In the genomic region with DNA sequence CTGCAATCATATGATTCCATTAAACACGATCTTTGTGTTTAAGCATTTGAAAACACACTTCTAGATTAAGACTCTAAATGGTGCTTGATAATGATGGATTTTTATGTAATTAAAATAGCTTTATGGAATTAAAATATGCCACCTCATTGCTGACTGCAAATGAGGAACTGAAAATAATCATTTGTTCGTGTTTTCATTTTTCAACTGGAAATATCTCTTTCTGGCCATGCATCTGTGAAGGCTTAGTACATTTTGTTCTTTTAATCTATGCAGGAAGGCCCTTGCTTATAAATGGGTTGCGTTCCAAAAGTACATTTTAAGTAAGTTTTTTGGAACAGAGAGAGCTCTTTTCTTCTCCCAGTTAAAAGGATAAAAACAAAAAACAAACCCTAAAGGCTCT, we compare ENCODE assay signal across 14 cellular contexts.
A peak's percentile ranks its signal among the peaks of the same experiment; 100 is the strongest.
DNase-seq lines count a peak whose midpoint lies in the region; ATAC-seq and TF ChIP-seq lines count a peak whose summit lies in the region.
"Had no signal": no experiment of that assay in that cellular context is flagged by ENCODE, and none has a peak within 500 bp of the region (broad histone marks: within the 10 kb centered on the region; RNA-seq: fewer than 3 reads in every experiment).

No MANE protein-coding gene starts in this region.

- no peaks in the 10 kb centered on the region for H3K9me3 ChIP-seq in Loucy (ENCODE audit: insufficient read depth, low read depth, low read length)

- no peaks in the 10 kb centered on the region for H3K9me2 ChIP-seq in Loucy (replicated peaks; ENCODE audit: low read depth, low read length)

- no peak overlapping the region for H2AFZ ChIP-seq in Loucy (ENCODE audit: low read length)

- no peaks in the 10 kb centered on the region for H3K79me2 ChIP-seq in Loucy (ENCODE audit: insufficient read depth, low read length)

- DNase-seq in GM20000 (ENCODE audit: low spot score) (no peak), COLO668 (lab: John Stamatoyannopoulos, UW; ENCODE audit: unreplicated experiment) (no peak), NCI-H1436 treated with DMSO at 0.1 percent for 48 hours (lab: John Stamatoyannopoulos, UW) (no peak), NOMO-1 treated with dmso at 0.1 percent for 144 hours (lab: John Stamatoyannopoulos, UW; ENCODE audit: unreplicated experiment) (no peak)
- DNase-seq: activated CD4-positive, alpha-beta T cell treated with anti-CD3 and anti-CD28 coated beads, Interleukin-2, amount 10 ng/mL, durations not matched to agents 7 days and 5 days; activated naive CD4-positive, alpha-beta T cell; AML-193; kidney; SW 1271 had no signal

- no peaks in the 10 kb centered on the region for H3F3A ChIP-seq in Loucy (ENCODE audit: low read depth)

- H3K27me3 ChIP-seq in Loucy (ENCODE audit: insufficient read depth, low read length, poor library complexity, severe bottlenecking) = no peaks in the 10 kb centered on the region

- H3K36me3 ChIP-seq in Loucy (ENCODE audit: insufficient read depth, low read length) = no peaks in the 10 kb centered on the region

- no peak overlapping the region for H3K4me3 ChIP-seq in Loucy (ENCODE audit: low read length, poor library complexity, severe bottlenecking)

- H3K9ac ChIP-seq in Loucy (ENCODE audit: low read depth, low read length, poor library complexity, severe bottlenecking) = no peak overlapping the region

- TF ChIP-seq CTCF in Loucy (conservative IDR thresholded peaks at IDR 0.05; ENCODE audit: low read length) (no peak), GM20000 (IDR thresholded peaks at IDR 0.05; ENCODE audit: extremely low read depth, missing control alignments) (no peak)

- H4K20me1 ChIP-seq in Loucy (ENCODE audit: insufficient read depth, low read length, poor library complexity, severe bottlenecking) = no peaks in the 10 kb centered on the region

- peak overlapping the region; percentile 58 for H3K4me2 ChIP-seq in Loucy (ENCODE audit: low read depth, low read length, poor library complexity, severe bottlenecking)

- ATAC-seq in GM18508 (IDR thresholded peaks at IDR 0.05; ENCODE audit: insufficient read depth, unreplicated experiment) = peak; percentile 81
- ATAC-seq in GM21390 (IDR thresholded peaks at IDR 0.05; ENCODE audit: unreplicated experiment) = peak; percentile 85
- ATAC-seq in HG02981 (IDR thresholded peaks at IDR 0.05; ENCODE audit: unreplicated experiment) = peak; percentile 70
- ATAC-seq: HCT116 had no signal

- peaks cover 29% of the 10 kb centered on the region for H3K4me1 ChIP-seq in Loucy (ENCODE audit: insufficient read depth, low read length, poor library complexity, severe bottlenecking)
